In the genomic region with DNA sequence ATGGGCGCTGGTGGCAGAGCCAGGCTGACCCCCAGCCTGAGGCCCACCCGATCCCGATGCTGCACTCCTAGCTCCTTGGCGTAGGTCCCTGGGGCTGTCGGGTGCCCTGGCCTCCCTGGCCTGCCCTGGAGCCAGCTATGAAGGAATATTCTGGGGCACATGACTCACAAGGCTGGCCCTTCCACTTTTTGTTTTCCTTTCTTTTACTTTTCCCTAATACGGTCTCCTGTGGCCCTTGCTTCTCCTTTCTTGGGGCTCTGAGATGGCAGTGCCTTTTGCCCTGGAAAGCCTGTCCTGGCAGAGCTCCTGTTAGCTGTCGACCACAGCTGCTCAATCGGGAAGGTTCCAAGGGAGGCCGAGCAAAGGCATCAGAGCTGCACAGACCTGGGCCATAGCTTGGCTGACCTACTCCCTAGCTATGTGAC, we compare ENCODE assay signal across 10 cellular contexts. TPM values are rescaled to one million over a fixed set of nuclear protein-coding genes. Genes with fewer than 3 reads are reported as not detected.
DNase-seq lines count a peak whose midpoint lies in the region; ATAC-seq and TF ChIP-seq lines count a peak whose summit lies in the region.
"Had no signal": no experiment of that assay in that cellular context is flagged by ENCODE, and none has a peak within 500 bp of the region (broad histone marks: within the 10 kb centered on the region; RNA-seq: fewer than 3 reads in every experiment).

No MANE protein-coding gene starts in this region.

- 0 out of 2 replicates have a peak overlapping the region, but pooled peaks have one; percentile 19 for H3K9ac ChIP-seq in BLaER1
- H3K9ac ChIP-seq in rectal smooth muscle tissue (ENCODE audit: low read length): peak overlapping the region; percentile 27

- no peaks in the 10 kb centered on the region for H3K36me3 ChIP-seq in BLaER1
- no peaks in the 10 kb centered on the region for H3K36me3 ChIP-seq in cardiac muscle cell
- H3K36me3 ChIP-seq in rectal smooth muscle tissue (ENCODE audit: control insufficient read depth, insufficient read depth, low read length): no peaks in the 10 kb centered on the region

- ATAC-seq in HG03108 (IDR thresholded peaks at IDR 0.05; ENCODE audit: unreplicated experiment): no peak
- no peak for ATAC-seq in GM21529 (IDR thresholded peaks at IDR 0.05; ENCODE audit: unreplicated experiment)

- TF ChIP-seq CTCF in cardiac muscle cell (IDR thresholded peaks at IDR 0.05; ENCODE audit: low read depth, low read length): no peak

- H3K4me2 ChIP-seq in BLaER1: peak overlapping the region; percentile 56; the same call in 1 of the 2 replicates

- H3K27me3 ChIP-seq in BLaER1: no peaks in the 10 kb centered on the region
- H3K27me3 ChIP-seq in cardiac muscle cell: no peaks in the 10 kb centered on the region
- H3K27me3 ChIP-seq in rectal smooth muscle tissue (ENCODE audit: control insufficient read depth, insufficient read depth, low read length): no peaks in the 10 kb centered on the region

- peaks cover 58% of the 10 kb centered on the region for H3K4me1 ChIP-seq in BLaER1
- peaks cover 4% of the 10 kb centered on the region for H3K4me1 ChIP-seq in cardiac muscle cell (ENCODE audit: low read depth)
- peaks cover 33% of the 10 kb centered on the region for H3K4me1 ChIP-seq in rectal smooth muscle tissue (ENCODE audit: control insufficient read depth, insufficient read depth, low read length)

- H3K9me3 ChIP-seq in BLaER1 (no peaks in the 10 kb centered on the region), cardiac muscle cell (ENCODE audit: low read depth) (no peaks in the 10 kb centered on the region)

- H3K27ac ChIP-seq in BLaER1 (peak overlapping the region; percentile 52), adipose tissue (ENCODE audit: low read depth, low read length) (peak overlapping the region; percentile 80), cardiac muscle cell (peak overlapping the region; percentile 28), rectal smooth muscle tissue (ENCODE audit: low read depth, low read length) (peak overlapping the region; percentile 88)

- H4K20me1 ChIP-seq in BLaER1: peaks cover 100% of the 10 kb centered on the region

- WGBS in adipose tissue, 3 donors: 33 to 55% (median 42%) methylated on average over 8 to 9 of the region's 9 CpGs

- H3K4me3 ChIP-seq in BLaER1 (no peak overlapping the region), cardiac muscle cell (no peak overlapping the region), rectal smooth muscle tissue (ENCODE audit: low read length) (peak overlapping the region; percentile 41)

- DNase-seq in cardiac muscle cell (ENCODE audit: low read depth in 1 of 2, low spot score in 1 of 2): peak in 1 of 2 donors; percentile 44
- no peak for DNase-seq in activated CD4-positive, CD25-positive, alpha-beta regulatory T cell treated with anti-CD3 and anti-CD28 coated beads, Interleukin-2, amount 50 U/mL, for 72 hours
- no peak for DNase-seq in activated CD4-positive, alpha-beta T cell treated with anti-CD3 and anti-CD28 coated beads for 4 hours
- DNase-seq: H7 had no signal

RNA-seq across cellular contexts. Expression of gene ARHGEF10L, which starts 22.1 kb away (rescaled TPM):
- polyA plus RNA-seq in adipose tissue (10 to 100 TPM; 19.8 to 71.8 (median 20.8) TPM), cardiac muscle cell (30.8 and 32.3 TPM in 2 replicates)
- 55.4 and 57.2 TPM in 2 replicates for total RNA-seq in cardiac muscle cell
- total RNA-seq: activated T-helper 1 cell treated with anti-CD3 and anti-CD28 coated beads, Interleukin-12 subunit alpha, Interleukin-12 subunit beta, Interleukin-2, Interleukin-4 antibody, amounts not matched to agents 30 ng/mL and 10 ng/mL and 1 ng/mL, durations not matched to agents 14 hours and 24 hours and 36 hours had no signal

Comparison
In these comparisons a context has a peak if more than half of its experiments do, and no peak if none do; other contexts are left out.
1. H3K27ac ChIP-seq: peak in every context shown above with its lines; median percentile 88 in rectal smooth muscle tissue; 80 in adipose tissue; 52 in BLaER1; 28 in cardiac muscle cell.